ENCODE assay signal across 8 cellular contexts in genomic region chr11:45180888-45181594, GRCh38. TPM values are rescaled to one million over a fixed set of nuclear protein-coding genes. Genes with fewer than 3 reads are reported as not detected.
DNase-seq lines count a peak whose midpoint lies in the region; ATAC-seq lines count a peak whose summit lies in the region.

No MANE protein-coding gene starts in this region.

- H3K4me1 Mint-ChIP-seq in CD4-positive, alpha-beta memory T cell, result peaks cover 8 to 31% (median 11%) of the 10 kb centered on the region in 4 donors
- peaks cover 4% of the 10 kb centered on the region for H3K4me1 Mint-ChIP-seq in activated CD8-positive, alpha-beta memory T cell treated with anti-CD3 and anti-CD28 coated beads, Interleukin-2, amount 10 ng/mL, durations not matched to agents 7 days and 5 days
- H3K4me1 Mint-ChIP-seq in naive B cell, result peaks cover 24 to 34% (median 28%) of the 10 kb centered on the region in 3 donors

- DNase-seq in CD4-positive, alpha-beta memory T cell, result peak in 1 of 5 donors; percentile 5
- peak; percentile 57 for DNase-seq in KBM-7
- DNase-seq in activated CD8-positive, alpha-beta memory T cell treated with anti-CD3 and anti-CD28 coated beads, Interleukin-2, amount 10 ng/mL, durations not matched to agents 7 days and 5 days, result no peak
- DNase-seq in naive B cell, result peak; percentile 19
- no peak for DNase-seq in DMS114 treated with DMSO at 0.1 percent for 48 hours (lab: John Stamatoyannopoulos, UW; ENCODE audit: unreplicated experiment)

- H3K27me3 ChIP-seq in CD4-positive, alpha-beta memory T cell (ENCODE audit: insufficient read depth, low read length), result peaks cover 12% of the 10 kb centered on the region
- H3K27me3 ChIP-seq in esophagus (ENCODE audit: control insufficient read depth in 1 of 2, insufficient read depth in 2 of 2, low read length in 2 of 2) (no peaks in the 10 kb centered on the region), thymus (ENCODE audit: control insufficient read depth, insufficient read depth) (peaks cover 19% of the 10 kb centered on the region)

- peak; percentile 82 for ATAC-seq in activated CD8-positive, alpha-beta memory T cell treated with anti-CD3 and anti-CD28 coated beads, Interleukin-2, amount 10 ng/mL, durations not matched to agents 7 days and 5 days
- peak; percentile 61 to 64 for ATAC-seq in naive B cell (ENCODE audit: low read depth in 2 of 2)
- ATAC-seq in HG03045 (IDR thresholded peaks at IDR 0.05; ENCODE audit: unreplicated experiment), result no peak

- intact Hi-C loops in CD4-positive, alpha-beta memory T cell (cut with micrococcal nuclease), result no loop called here

- H3K27me3 Mint-ChIP-seq in CD4-positive, alpha-beta memory T cell, result peaks cover 7 to 18% of the 10 kb centered on the region in 2 donors
- H3K27me3 Mint-ChIP-seq in activated CD8-positive, alpha-beta memory T cell treated with anti-CD3 and anti-CD28 coated beads, Interleukin-2, amount 10 ng/mL, durations not matched to agents 7 days and 5 days, result peaks cover 25% of the 10 kb centered on the region
- peaks cover 0 to 29% (median 21%) of the 10 kb centered on the region in 3 donors for H3K27me3 Mint-ChIP-seq in naive B cell

- CTCF ChIA-PET in CD4-positive, alpha-beta memory T cell (lab: Charles Lee; ENCODE audit: partially characterized antibody), result no interaction called here
- CTCF ChIA-PET in activated CD8-positive, alpha-beta memory T cell treated with anti-CD3 and anti-CD28 coated beads, Interleukin-2, amount 10 ng/mL, durations not matched to agents 7 days and 5 days (lab: Charles Lee), result no interaction called here

- H3K4me1 ChIP-seq in CD4-positive, alpha-beta memory T cell (ENCODE audit: insufficient read depth, low read length), result peaks cover 9% of the 10 kb centered on the region
- H3K4me1 ChIP-seq in esophagus (ENCODE audit: control insufficient read depth in 2 of 2, insufficient read depth in 2 of 2, low read length in 1 of 2), result peaks cover 4 to 14% of the 10 kb centered on the region in 2 donors
- H3K4me1 ChIP-seq in thymus (ENCODE audit: control insufficient read depth, insufficient read depth, low read length), result no peaks in the 10 kb centered on the region

- no peaks in the 10 kb centered on the region for H3K9me3 Mint-ChIP-seq in CD4-positive, alpha-beta memory T cell
- H3K9me3 Mint-ChIP-seq in activated CD8-positive, alpha-beta memory T cell treated with anti-CD3 and anti-CD28 coated beads, Interleukin-2, amount 10 ng/mL, durations not matched to agents 7 days and 5 days (ENCODE audit: low read depth), result no peaks in the 10 kb centered on the region
- H3K9me3 Mint-ChIP-seq in naive B cell, result no peaks in the 10 kb centered on the region

- peak overlapping the region in 5 of 8 donors; percentile 29 to 52 (median 46) for H3K4me3 Mint-ChIP-seq in CD4-positive, alpha-beta memory T cell
- H3K4me3 Mint-ChIP-seq in activated CD8-positive, alpha-beta memory T cell treated with anti-CD3 and anti-CD28 coated beads, Interleukin-2, amount 10 ng/mL, durations not matched to agents 7 days and 5 days, result no peak overlapping the region
- H3K4me3 Mint-ChIP-seq in naive B cell, result peak overlapping the region; percentile 46 to 82 (median 62)

- H3K36me3 ChIP-seq in CD4-positive, alpha-beta memory T cell (ENCODE audit: insufficient read depth, low read length), result peaks cover 7% of the 10 kb centered on the region
- H3K36me3 ChIP-seq in esophagus (ENCODE audit: control insufficient read depth in 2 of 2, insufficient read depth in 2 of 2, low read length in 1 of 2) (peaks cover 0 to 9% of the 10 kb centered on the region in 2 donors), thymus (ENCODE audit: control insufficient read depth, insufficient read depth) (no peaks in the 10 kb centered on the region)

- no peaks in the 10 kb centered on the region for H3K9me3 ChIP-seq in CD4-positive, alpha-beta memory T cell (ENCODE audit: control insufficient read depth in 1 of 2, low read length in 2 of 2)
- H3K9me3 ChIP-seq in esophagus (ENCODE audit: control insufficient read depth in 2 of 2, insufficient read depth in 1 of 2, low read depth in 1 of 2, low read length in 1 of 2), result no peaks in the 10 kb centered on the region
- no peaks in the 10 kb centered on the region for H3K9me3 ChIP-seq in thymus (ENCODE audit: control insufficient read depth)

- in situ Hi-C loops in KBM-7 (cut with MboI; ENCODE audit: low pct_unique_long_range_greater_than_20kb, low sequenced_read_pairs), result no loop called here

- 8% methylated on average over 33 to 42 of the region's 42 CpGs for WGBS in esophagus, 2 donors
- WGBS in thymus, result 27% methylated on average over 42 of the region's 42 CpGs

- no peak overlapping the region for H3K4me3 ChIP-seq in CD4-positive, alpha-beta memory T cell (ENCODE audit: low read length in 2 of 2)
- H3K4me3 ChIP-seq in esophagus (ENCODE audit: low read depth in 1 of 2, low read length in 2 of 2) (peak overlapping the region; percentile 54 to 61), thymus (ENCODE audit: low read length) (peak overlapping the region; percentile 42)

- no peak overlapping the region for H3K27ac ChIP-seq in CD4-positive, alpha-beta memory T cell (ENCODE audit: low read depth, low read length)
- H3K27ac ChIP-seq in esophagus (ENCODE audit: low read depth in 2 of 2, low read length in 1 of 2), result peak overlapping the region; percentile 75 to 79
- no peak overlapping the region for H3K27ac ChIP-seq in thymus (ENCODE audit: low read depth)

- POLR2A ChIA-PET in CD4-positive, alpha-beta memory T cell (lab: Charles Lee; ENCODE audit: partially characterized antibody), result no interaction called here

- H3K36me3 Mint-ChIP-seq in CD4-positive, alpha-beta memory T cell, result peaks cover 4 to 7% of the 10 kb centered on the region in 2 donors
- no peaks in the 10 kb centered on the region for H3K36me3 Mint-ChIP-seq in activated CD8-positive, alpha-beta memory T cell treated with anti-CD3 and anti-CD28 coated beads, Interleukin-2, amount 10 ng/mL, durations not matched to agents 7 days and 5 days
- peaks cover 0 to 7% of the 10 kb centered on the region in 2 donors for H3K36me3 Mint-ChIP-seq in naive B cell

- no peak overlapping the region for H3K27ac Mint-ChIP-seq in CD4-positive, alpha-beta memory T cell
- no peak overlapping the region for H3K27ac Mint-ChIP-seq in activated CD8-positive, alpha-beta memory T cell treated with anti-CD3 and anti-CD28 coated beads, Interleukin-2, amount 10 ng/mL, durations not matched to agents 7 days and 5 days
- H3K27ac Mint-ChIP-seq in naive B cell, result peak overlapping the region in 1 of 6 donors; percentile 56

RNA-seq across cellular contexts. Expression of gene PRDM11, which starts 34.6 kb away (rescaled TPM):
- total RNA-seq in CD4-positive, alpha-beta memory T cell, result 1 to 10 TPM; 8.0 to 8.5 TPM
- under 1 TPM; 0.30 to 0.85 TPM for polyA plus RNA-seq in CD4-positive, alpha-beta memory T cell
- 1 to 10 TPM; 2.5 to 4.6 TPM for total RNA-seq in activated CD8-positive, alpha-beta memory T cell treated with anti-CD3 and anti-CD28 coated beads, Interleukin-2, amount 10 ng/mL, durations not matched to agents 7 days and 5 days
- polyA plus RNA-seq in esophagus (1 to 10 TPM; 2.5 to 2.6 TPM), naive B cell (ENCODE audit: low read depth in 6 of 6) (1 to 10 TPM in 5 of 6 donors, under 1 TPM in 1; 0.75 to 3.6 (median 1.6) TPM), thymus (2.1 TPM)

Comparison
In these comparisons a context has a peak if more than half of its experiments do, and no peak if none do; other contexts are left out.
1. DNase-seq: peak in KBM-7 (single experiment) and naive B cell (single experiment); none in activated CD8-positive, alpha-beta memory T cell treated with anti-CD3 and anti-CD28 coated beads, Interleukin-2, amount 10 ng/mL, durations not matched to agents 7 days and 5 days (single experiment) and DMS114 treated with DMSO at 0.1 percent for 48 hours (single experiment).
2. H3K27ac ChIP-seq: peak in esophagus (2 of 2); none in CD4-positive, alpha-beta memory T cell (single experiment) and thymus (single experiment).
3. H3K4me3 ChIP-seq: peak in esophagus (2 of 2) and thymus (single experiment); none in CD4-positive, alpha-beta memory T cell (0 of 2).